In the genomic region with DNA sequence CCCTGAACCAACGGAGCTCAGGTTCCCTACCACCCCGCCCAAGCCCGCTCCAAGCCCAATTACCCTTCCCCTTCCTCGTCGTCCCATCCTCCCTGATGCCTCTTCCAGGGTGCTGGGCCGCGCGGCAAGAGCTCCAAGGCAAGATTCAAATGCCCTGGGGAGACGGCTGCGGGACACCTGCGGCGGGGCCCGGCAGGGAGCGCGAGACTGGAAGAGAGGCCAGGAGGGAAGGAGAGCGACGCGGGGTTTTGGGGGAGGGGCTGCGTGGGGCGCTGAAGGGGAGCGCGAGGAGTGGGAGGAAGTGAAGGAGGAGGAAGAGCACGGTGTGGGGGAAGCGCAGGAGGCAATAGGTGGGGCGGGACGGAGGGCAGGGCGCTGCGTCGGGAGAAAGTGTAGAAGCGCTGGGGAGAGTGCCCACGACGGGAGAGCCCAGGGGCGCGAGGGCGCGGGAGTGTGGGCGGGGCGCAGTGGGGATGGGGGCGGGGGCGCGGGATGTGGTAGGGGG, we compare ENCODE assay signal across 8 cellular contexts. TPM values are rescaled to one million over a fixed set of nuclear protein-coding genes. Genes with fewer than 3 reads are reported as not detected.
A peak's percentile ranks its signal among the peaks of the same experiment; 100 is the strongest.
DNase-seq lines count a peak whose midpoint lies in the region; TF ChIP-seq lines count a peak whose summit lies in the region.

No MANE protein-coding gene starts in this region.

- H3K9me3 ChIP-seq in fibroblast of lung (ENCODE audit: control insufficient read depth, insufficient read depth, low read depth, low read length) (no peaks in the 10 kb centered on the region), neural cell (ENCODE audit: low read length) (no peaks in the 10 kb centered on the region)

- peaks cover 25% of the 10 kb centered on the region for H3K4me1 ChIP-seq in fibroblast of lung (ENCODE audit: control insufficient read depth, extremely low read depth, insufficient read depth, low read length)

- H3K36me3 ChIP-seq in fibroblast of lung (ENCODE audit: control insufficient read depth, insufficient read depth, low read length), result no peaks in the 10 kb centered on the region
- H3K36me3 ChIP-seq in neural cell (ENCODE audit: insufficient read depth, low read length), result no peaks in the 10 kb centered on the region

- H3K79me2 ChIP-seq in fibroblast of lung (ENCODE audit: control insufficient read depth, insufficient read depth, low read length), result peaks cover 16% of the 10 kb centered on the region
- no peaks in the 10 kb centered on the region for H3K79me2 ChIP-seq in neural cell (replicated peaks; ENCODE audit: insufficient read depth, low read length)

- H4K20me1 ChIP-seq in fibroblast of lung (ENCODE audit: control insufficient read depth, extremely low read depth, insufficient read depth, low read length), result no peaks in the 10 kb centered on the region
- H4K20me1 ChIP-seq in neural cell (ENCODE audit: insufficient read depth), result no peaks in the 10 kb centered on the region

- H3K27me3 ChIP-seq in fibroblast of lung (ENCODE audit: control insufficient read depth, insufficient read depth, low read length) (no peaks in the 10 kb centered on the region), neural cell (ENCODE audit: insufficient read depth, low read depth, low read length) (peaks cover 29% of the 10 kb centered on the region)

- H3K4me3 ChIP-seq in fibroblast of lung (replicated peaks in 1 of 4; ENCODE audit: control extremely low read depth in 1 of 4, insufficient read depth in 1 of 4, low read depth in 3 of 4, low read length in 4 of 4) (peak overlapping the region; percentile 64 to 78 (median 72)), neural cell (ENCODE audit: low read length) (peak overlapping the region; percentile 3)

- H3K4me2 ChIP-seq in fibroblast of lung (ENCODE audit: extremely low read depth, insufficient read depth, low read length) (peak overlapping the region; percentile 89), neural cell (ENCODE audit: low read length) (no peak overlapping the region)

- in situ Hi-C loops in SK-MEL-5 (cut with HindIII; ENCODE audit: low pct_unique_long_range_greater_than_20kb, low sequenced_read_pairs), result no loop called here

- TF ChIP-seq EP300 in neural cell (conservative IDR thresholded peaks at IDR 0.05; ENCODE audit: poor library complexity, severe bottlenecking), result no peak

- peak overlapping the region; percentile 71 for H3K9ac ChIP-seq in fibroblast of lung (ENCODE audit: insufficient read depth, low read length)
- H3K9ac ChIP-seq in neural cell (ENCODE audit: low read length), result no peak overlapping the region

- H2AFZ ChIP-seq in fibroblast of lung (ENCODE audit: low read length), result peak overlapping the region; percentile 55
- no peak overlapping the region for H2AFZ ChIP-seq in neural cell (ENCODE audit: low read depth, low read length)

- TF ChIP-seq CTCF in fibroblast of lung (conservative IDR thresholded peaks at IDR 0.05 in 1 of 2, IDR thresholded peaks at IDR 0.05 in 1 of 2; ENCODE audit: low read depth in 1 of 2, low read length in 2 of 2), result peak; percentile 11 to 18
- no peak for TF ChIP-seq CTCF in neural cell (IDR thresholded peaks at IDR 0.05; ENCODE audit: poor library complexity, severe bottlenecking)

- H3K9me2 ChIP-seq in neural cell (ENCODE audit: insufficient read depth, low read length), result no peaks in the 10 kb centered on the region

- peaks cover 9% of the 10 kb centered on the region for H3F3A ChIP-seq in neural cell (ENCODE audit: insufficient read depth, low read length, poor library complexity, severe bottlenecking)

- H3K27ac ChIP-seq in fibroblast of lung (ENCODE audit: insufficient read depth, low read length) (peak overlapping the region; percentile 79), neural cell (ENCODE audit: low read length) (no peak overlapping the region), substantia nigra (ENCODE audit: low read depth, low read length, poor library complexity, severe bottlenecking) (no peak overlapping the region)

- DNase-seq in ELR (ENCODE audit: low read depth), result peak; percentile 83
- DNase-seq in SK-MEL-5 (ENCODE audit: low read depth, low spot score), result peak; percentile 23
- DNase-seq in fibroblast of lung (ENCODE audit: low read depth in 2 of 2), result peak; percentile 32 to 67
- DNase-seq in activated CD4-positive, CD25-positive, alpha-beta regulatory T cell treated with anti-CD3 and anti-CD28 coated beads, Interleukin-2, amount 50 U/mL, for 72 hours, result no peak
- no peak for DNase-seq in HUDEP-2 (lab: John Stamatoyannopoulos, UW; ENCODE audit: unreplicated experiment in 76 of 76)
- DNase-seq in NCI-H774 (lab: John Stamatoyannopoulos, UW), result no peak
- no peak for DNase-seq in substantia nigra (lab: John Stamatoyannopoulos, UW)

- no peak for TF ChIP-seq RAD21 in neural cell (conservative IDR thresholded peaks at IDR 0.05)

TF ChIP-seq in neural cell, 6 proteins besides CTCF, POLR2A, EP300 and RAD21:
- TF ChIP-seq EZH2 (IDR thresholded peaks at IDR 0.05; ENCODE audit: borderline replicate concordance, insufficient read depth, low read length, poor library complexity, severe bottlenecking) (no peak), TAF1 (IDR thresholded peaks at IDR 0.05; ENCODE audit: low read depth) (no peak), MXI1 (conservative IDR thresholded peaks at IDR 0.05; ENCODE audit: poor library complexity, severe bottlenecking) (no peak), POLR2AphosphoS5 (IDR thresholded peaks at IDR 0.05) (no peak), SMC3 (conservative IDR thresholded peaks at IDR 0.05; ENCODE audit: poor library complexity) (no peak)
- TF ChIP-seq, protein P1, sequence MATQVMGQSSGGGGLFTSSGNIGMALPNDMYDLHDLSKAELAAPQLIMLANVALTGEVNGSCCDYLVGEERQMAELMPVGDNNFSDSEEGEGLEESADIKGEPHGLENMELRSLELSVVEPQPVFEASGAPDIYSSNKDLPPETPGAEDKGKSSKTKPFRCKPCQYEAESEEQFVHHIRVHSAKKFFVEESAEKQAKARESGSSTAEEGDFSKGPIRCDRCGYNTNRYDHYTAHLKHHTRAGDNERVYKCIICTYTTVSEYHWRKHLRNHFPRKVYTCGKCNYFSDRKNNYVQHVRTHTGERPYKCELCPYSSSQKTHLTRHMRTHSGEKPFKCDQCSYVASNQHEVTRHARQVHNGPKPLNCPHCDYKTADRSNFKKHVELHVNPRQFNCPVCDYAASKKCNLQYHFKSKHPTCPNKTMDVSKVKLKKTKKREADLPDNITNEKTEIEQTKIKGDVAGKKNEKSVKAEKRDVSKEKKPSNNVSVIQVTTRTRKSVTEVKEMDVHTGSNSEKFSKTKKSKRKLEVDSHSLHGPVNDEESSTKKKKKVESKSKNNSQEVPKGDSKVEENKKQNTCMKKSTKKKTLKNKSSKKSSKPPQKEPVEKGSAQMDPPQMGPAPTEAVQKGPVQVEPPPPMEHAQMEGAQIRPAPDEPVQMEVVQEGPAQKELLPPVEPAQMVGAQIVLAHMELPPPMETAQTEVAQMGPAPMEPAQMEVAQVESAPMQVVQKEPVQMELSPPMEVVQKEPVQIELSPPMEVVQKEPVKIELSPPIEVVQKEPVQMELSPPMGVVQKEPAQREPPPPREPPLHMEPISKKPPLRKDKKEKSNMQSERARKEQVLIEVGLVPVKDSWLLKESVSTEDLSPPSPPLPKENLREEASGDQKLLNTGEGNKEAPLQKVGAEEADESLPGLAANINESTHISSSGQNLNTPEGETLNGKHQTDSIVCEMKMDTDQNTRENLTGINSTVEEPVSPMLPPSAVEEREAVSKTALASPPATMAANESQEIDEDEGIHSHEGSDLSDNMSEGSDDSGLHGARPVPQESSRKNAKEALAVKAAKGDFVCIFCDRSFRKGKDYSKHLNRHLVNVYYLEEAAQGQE (IDR thresholded peaks at IDR 0.05; ENCODE audit: borderline replicate concordance), result no peak

RNA-seq across cellular contexts. Expression of a gene that starts 1.0 kb away (rescaled TPM):
- not detected in 2 replicates for total RNA-seq in SK-MEL-5 (2014; rRNA removed; shearing (Covaris generic))
- polyA plus RNA-seq in SK-MEL-5 (2015; cell fraction: cytosol; rRNA removed), result not detected in 2 replicates
- polyA plus RNA-seq in SK-MEL-5 (2015; cell fraction: nucleus; rRNA removed), result not detected in 2 replicates
- 0.77 and 1.3 TPM in 2 replicates for total RNA-seq in fibroblast of lung
- 0.44 and 0.50 TPM in 2 replicates for polyA plus RNA-seq in fibroblast of lung
- polyA plus RNA-seq in fibroblast of lung (2012), result 0.45 and 0.92 TPM in 2 replicates
- 0.41 TPM in 1 of 2 replicates, not detected in the other for polyA minus RNA-seq in fibroblast of lung (ENCODE audit: low replicate concordance)
- polyA plus RNA-seq in neural cell, result 0.51 and 1.0 TPM in 2 replicates
- 0.81 TPM in 1 of 2 replicates, not detected in the other for polyA minus RNA-seq in neural cell

Comparison
In these comparisons a context has a peak if more than half of its experiments do, and no peak if none do; other contexts are left out.
1. DNase-seq: peak in ELR (single experiment), SK-MEL-5 (single experiment) and fibroblast of lung (2 of 2); none in activated CD4-positive, CD25-positive, alpha-beta regulatory T cell treated with anti-CD3 and anti-CD28 coated beads, Interleukin-2, amount 50 U/mL, for 72 hours (single experiment), HUDEP-2 (0 of 76), NCI-H774 (single experiment) and substantia nigra (0 of 49).